ENCODE assay signal across 14 cellular contexts in genomic region chr2:55416826-55417568, GRCh38. TPM values are rescaled to one million over a fixed set of nuclear protein-coding genes. Genes with fewer than 3 reads are reported as not detected.
DNase-seq lines count a peak whose midpoint lies in the region; ATAC-seq and TF ChIP-seq lines count a peak whose summit lies in the region.
"Had no signal": no experiment of that assay in that cellular context is flagged by ENCODE, and none has a peak within 500 bp of the region (broad histone marks: within the 10 kb centered on the region; RNA-seq: fewer than 3 reads in every experiment).

No MANE protein-coding gene starts in this region.

- H4K20me1 ChIP-seq in fibroblast of lung (ENCODE audit: control insufficient read depth, extremely low read depth, insufficient read depth, low read length) = no peaks in the 10 kb centered on the region

- H3K79me2 ChIP-seq in fibroblast of lung (ENCODE audit: control insufficient read depth, insufficient read depth, low read length) = peaks cover 64% of the 10 kb centered on the region

- no peak for TF ChIP-seq CTCF in heart right ventricle (IDR thresholded peaks at IDR 0.05)
- no peak for TF ChIP-seq CTCF in fibroblast of lung (conservative IDR thresholded peaks at IDR 0.05 in 1 of 2, IDR thresholded peaks at IDR 0.05 in 1 of 2; ENCODE audit: low read depth in 1 of 2, low read length in 2 of 2)
- TF ChIP-seq CTCF in thoracic aorta (IDR thresholded peaks at IDR 0.05) = no peak

- DNase-seq in heart right ventricle (no peak), Right ventricle myocardium inferior (ENCODE audit: missing footprints) (no peak), RKO (ENCODE audit: low spot score) (peak; percentile 42), fibroblast of lung (ENCODE audit: low read depth in 2 of 2) (no peak), thoracic aorta (ENCODE audit: low spot score) (no peak)
- no peak for DNase-seq in activated effector memory CD4-positive, alpha-beta T cell treated with anti-CD3 and anti-CD28 coated beads, Interleukin-2, amount 50 U/mL, for 16 hours
- DNase-seq: cortex of kidney, islet precursor cell, NCI-H1436 treated with DMSO at 0.1 percent for 48 hours, sigmoid colon, SW 1271 had no signal

- no peak overlapping the region for H2AFZ ChIP-seq in fibroblast of lung (ENCODE audit: low read length)

- ATAC-seq in heart right ventricle (no peak), Right ventricle myocardium inferior (no peak), thoracic aorta (ENCODE audit: insufficient number of reproducible peaks, low FRiP score, low read depth) (no peak), GM19328 (IDR thresholded peaks at IDR 0.05; ENCODE audit: unreplicated experiment) (no peak), HG03039 (IDR thresholded peaks at IDR 0.05; ENCODE audit: unreplicated experiment) (no peak)
- ATAC-seq: stimulated activated effector memory CD8-positive, alpha-beta T cell treated with anti-CD3 and anti-CD28 coated beads, Interleukin-12 subunit alpha, Interleukin-12 subunit beta, amount 100 ng/mL, for 72 hours had no signal

- H3K36me3 ChIP-seq in heart right ventricle = peaks cover 0 to 23% (median 0%) of the 10 kb centered on the region in 9 donors
- peaks cover 2% of the 10 kb centered on the region for H3K36me3 ChIP-seq in fibroblast of lung (ENCODE audit: control insufficient read depth, insufficient read depth, low read length)
- H3K36me3 ChIP-seq in thoracic aorta = no peaks in the 10 kb centered on the region

- H3K9me3 ChIP-seq in heart right ventricle (no peaks in the 10 kb centered on the region), fibroblast of lung (ENCODE audit: control insufficient read depth, insufficient read depth, low read depth, low read length) (no peaks in the 10 kb centered on the region), thoracic aorta (no peaks in the 10 kb centered on the region)
- H3K9me3 ChIP-seq: sigmoid colon had no signal

- peak overlapping the region; percentile 94 for H3K4me2 ChIP-seq in fibroblast of lung (ENCODE audit: extremely low read depth, insufficient read depth, low read length)

- WGBS in heart right ventricle, 2 donors = 70 to 72% methylated on average over 5 of the region's 5 CpGs

- intact Hi-C loops in heart right ventricle (cut with DNase I) = loop anchor here in 5 of 10 donors (5.0 to 10.0 kb wide), 7 partner anchors 45 to 200 kb away; partner anchors contain the start of genes CFAP36 (in 2 of the 5) and PPP4R3B (in 2 of the 5)
- intact Hi-C loops in Right ventricle myocardium inferior (cut with DNase I) = loop anchor here (5.0 kb wide), 1 partner anchor 150 kb away; the partner anchor contains the start of gene MTIF2

- H3K27ac ChIP-seq in heart right ventricle = peak overlapping the region in 1 of 10 donors; percentile 93
- no peak overlapping the region for H3K27ac ChIP-seq in fibroblast of lung (ENCODE audit: insufficient read depth, low read length)
- H3K27ac ChIP-seq in thoracic aorta = no peak overlapping the region
- H3K27ac ChIP-seq: sigmoid colon had no signal

- H3K4me1 ChIP-seq in heart right ventricle = peaks cover 0 to 44% (median 23%) of the 10 kb centered on the region in 9 donors
- H3K4me1 ChIP-seq in fibroblast of lung (ENCODE audit: control insufficient read depth, extremely low read depth, insufficient read depth, low read length) = peaks cover 2% of the 10 kb centered on the region
- H3K4me1 ChIP-seq in thoracic aorta (ENCODE audit: control insufficient read depth in 1 of 2, low read depth in 2 of 2) = peaks cover 6 to 8% of the 10 kb centered on the region in 2 donors

- H3K4me3 ChIP-seq in heart right ventricle = peak overlapping the region in 7 of 10 donors; percentile 74 to 93 (median 85)
- peak overlapping the region; percentile 84 to 97 (median 92) for H3K4me3 ChIP-seq in fibroblast of lung (replicated peaks in 1 of 4; ENCODE audit: control extremely low read depth in 1 of 4, insufficient read depth in 1 of 4, low read depth in 3 of 4, low read length in 4 of 4)
- H3K4me3 ChIP-seq in thoracic aorta = peak overlapping the region; percentile 85

- H3K27me3 ChIP-seq in heart right ventricle (no peaks in the 10 kb centered on the region), fibroblast of lung (ENCODE audit: control insufficient read depth, insufficient read depth, low read length) (no peaks in the 10 kb centered on the region), thoracic aorta (replicated peaks; ENCODE audit: insufficient read depth) (no peaks in the 10 kb centered on the region)
- H3K27me3 ChIP-seq: sigmoid colon had no signal

- no peak overlapping the region for H3K9ac ChIP-seq in fibroblast of lung (ENCODE audit: insufficient read depth, low read length)

RNA-seq across cellular contexts. Expression of gene CCDC88A, which starts 2.7 kb away (rescaled TPM):
- total RNA-seq in heart right ventricle = 10 to 100 TPM; 18.6 to 30.0 (median 22.6) TPM
- 10 to 100 TPM in 1 of 2 donors, 1 to 10 TPM in 1; 7.8 to 45.4 TPM for polyA plus RNA-seq in heart right ventricle
- 20.0 TPM for total RNA-seq in Right ventricle myocardium inferior
- 34.7 and 56.5 TPM in 2 replicates for total RNA-seq in fibroblast of lung
- polyA plus RNA-seq in fibroblast of lung = 39.6 and 40.8 TPM in 2 replicates
- 26.0 and 26.3 TPM in 2 replicates for polyA plus RNA-seq in fibroblast of lung (2012)
- polyA minus RNA-seq in fibroblast of lung (ENCODE audit: low replicate concordance) = 26.6 and 56.2 TPM in 2 replicates
- total RNA-seq in thoracic aorta = 10 to 100 TPM; 50.0 to 74.5 TPM
